ENCODE assay signal across 13 cellular contexts in genomic region chr3:172476339-172476738, GRCh38. TPM values are rescaled to one million over a fixed set of nuclear protein-coding genes. Genes with fewer than 3 reads are reported as not detected.
A peak's percentile ranks its signal among the peaks of the same experiment; 100 is the strongest.
DNase-seq lines count a peak whose midpoint lies in the region; ATAC-seq and TF ChIP-seq lines count a peak whose summit lies in the region.
"Had no signal": no experiment of that assay in that cellular context is flagged by ENCODE, and none has a peak within 500 bp of the region (broad histone marks: within the 10 kb centered on the region; RNA-seq: fewer than 3 reads in every experiment).

No MANE protein-coding gene starts in this region.

- no peaks in the 10 kb centered on the region for H3F3A ChIP-seq in neural progenitor cell (ENCODE audit: low read depth)

- DNase-seq in NCI-H2227 treated with DMSO at 0.1 percent for 48 hours (lab: John Stamatoyannopoulos, UW) (peak; percentile 33), NCI-H2227 (lab: John Stamatoyannopoulos, UW; ENCODE audit: unreplicated experiment) (no peak), NOMO-1 (lab: John Stamatoyannopoulos, UW; ENCODE audit: unreplicated experiment in 2 of 2) (peak; percentile 55 to 70), dorsolateral prefrontal cortex (no peak), neural progenitor cell (ENCODE audit: low spot score) (no peak)
- DNase-seq in activated CD4-positive, CD25-positive, alpha-beta regulatory T cell treated with anti-CD3 and anti-CD28 coated beads, Interleukin-2, amount 50 U/mL, for 72 hours = no peak
- DNase-seq: activated B cell treated with CpG ODN at 0.5 μM for 24 hours, kidney, NCI-H1105 had no signal

- peak overlapping the region; percentile 30 for H3K4me3 Mint-ChIP-seq in neural progenitor cell

- intact Hi-C loops in dorsolateral prefrontal cortex (cut with DNase I) = loop anchor here (5.0 to 10.0 kb wide), 2 partner anchors 142 to 144 kb away; no protein-coding TSS in a partner anchor

- H3K4me3 ChIP-seq in dorsolateral prefrontal cortex (peak overlapping the region in 33 of 59 donors; percentile 29 to 70 (median 53)), neural progenitor cell (no peak overlapping the region)

- no peaks in the 10 kb centered on the region for H4K20me1 ChIP-seq in neural progenitor cell (ENCODE audit: low read depth)

- H3K4me2 ChIP-seq in neural progenitor cell = peak overlapping the region; percentile 49

- H3K36me3 ChIP-seq in neural progenitor cell = no peaks in the 10 kb centered on the region

- no peak overlapping the region for H3K27ac Mint-ChIP-seq in neural progenitor cell

- H3K27me3 ChIP-seq in dorsolateral prefrontal cortex (peaks cover 0 to 4% (median 0%) of the 10 kb centered on the region in 45 donors), neural progenitor cell (no peaks in the 10 kb centered on the region)

- no peaks in the 10 kb centered on the region for H3K79me2 ChIP-seq in neural progenitor cell (ENCODE audit: low read depth)

- TF ChIP-seq CTCF in dorsolateral prefrontal cortex (IDR thresholded peaks at IDR 0.05 in 54 of 56, conservative IDR thresholded peaks at IDR 0.05 in 2 of 56; ENCODE audit: low read depth in 1 of 56, partially characterized antibody in 56 of 56) (no peak), neural progenitor cell (IDR thresholded peaks at IDR 0.05) (no peak)

- no peaks in the 10 kb centered on the region for H3K9me3 ChIP-seq in neural progenitor cell (ENCODE audit: low read depth)

- H3K4me1 Mint-ChIP-seq in neural progenitor cell = peaks cover 8% of the 10 kb centered on the region

- no peaks in the 10 kb centered on the region for H3K36me3 Mint-ChIP-seq in neural progenitor cell

- no peaks in the 10 kb centered on the region for H3K4me1 ChIP-seq in neural progenitor cell

- H3K9me3 Mint-ChIP-seq in neural progenitor cell = peaks cover 6% of the 10 kb centered on the region

- ATAC-seq in GM21528 (IDR thresholded peaks at IDR 0.05; ENCODE audit: low FRiP score, unreplicated experiment) (no peak), GM21529 (IDR thresholded peaks at IDR 0.05; ENCODE audit: unreplicated experiment) (no peak)

- peak overlapping the region; percentile 62 for H2AFZ ChIP-seq in neural progenitor cell (replicated peaks)

- no peak overlapping the region for H3K9ac ChIP-seq in neural progenitor cell

- H3K27ac ChIP-seq in dorsolateral prefrontal cortex (no peak overlapping the region), neural progenitor cell (no peak overlapping the region)

- peaks cover 6% of the 10 kb centered on the region for H3K27me3 Mint-ChIP-seq in neural progenitor cell (ENCODE audit: insufficient read depth, low read depth)

RNA-seq across cellular contexts. Expression of gene GHSR, which starts 28.1 kb away (rescaled TPM):
- not detected for total RNA-seq in dorsolateral prefrontal cortex
- total RNA-seq in neural progenitor cell (ENCODE audit: low replicate concordance) = not detected in 2 replicates
- total RNA-seq: activated B cell treated with CpG ODN at 0.5 μM for 24 hours, cerebellum, kidney, urinary bladder had no signal

RNA-seq across cellular contexts. Expression of gene TNFSF10, which starts 46.9 kb away (rescaled TPM):
- 10 to 100 TPM in 6 of 120 experiments, 1 to 10 TPM in 113, under 1 TPM in 1; 0.77 to 25.0 (median 4.6) TPM for total RNA-seq in dorsolateral prefrontal cortex
- not detected in 2 replicates for total RNA-seq in neural progenitor cell (ENCODE audit: low replicate concordance)

Comparison
In these comparisons a context has a peak if more than half of its experiments do, and no peak if none do; other contexts are left out.
1. DNase-seq: peak in NCI-H2227 treated with DMSO at 0.1 percent for 48 hours (single experiment) and NOMO-1 (2 of 2); none in NCI-H2227 (single experiment), dorsolateral prefrontal cortex (0 of 10), neural progenitor cell (single experiment) and activated CD4-positive, CD25-positive, alpha-beta regulatory T cell treated with anti-CD3 and anti-CD28 coated beads, Interleukin-2, amount 50 U/mL, for 72 hours (single experiment).